ENCODE assay signal across 9 cellular contexts in the genomic region with DNA sequence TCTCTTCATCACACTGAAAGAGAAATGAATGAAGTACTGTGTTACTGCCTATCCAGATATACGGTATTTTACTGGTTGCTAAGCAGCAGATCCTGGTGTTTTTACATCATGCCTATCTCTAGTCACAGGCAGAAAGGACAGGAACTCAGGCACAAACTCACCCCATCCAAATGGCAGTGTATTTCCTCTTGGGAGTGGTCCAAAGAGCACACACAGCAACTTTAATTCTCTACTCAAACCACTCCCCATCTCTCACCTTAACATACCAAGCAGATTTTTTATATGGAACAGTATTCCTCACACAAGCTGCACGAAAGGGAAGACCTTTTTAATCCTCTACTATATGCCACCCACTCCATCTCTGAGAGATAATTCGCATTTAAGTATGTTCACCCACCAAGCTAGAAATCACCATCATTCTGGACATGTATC.
DNase-seq lines count a peak whose midpoint lies in the region; ATAC-seq, FAIRE-seq and TF ChIP-seq lines count a peak whose summit lies in the region.
"Had no signal": no experiment of that assay in that cellular context is flagged by ENCODE, and none has a peak within 500 bp of the region (broad histone marks: within the 10 kb centered on the region; RNA-seq: fewer than 3 reads in every experiment).

No MANE protein-coding gene starts in this region.

- peak overlapping the region; percentile 43 for H3K4me2 ChIP-seq in Loucy (ENCODE audit: low read depth, low read length, poor library complexity, severe bottlenecking)

- no peak overlapping the region for H3K4me3 ChIP-seq in Loucy (ENCODE audit: low read length, poor library complexity, severe bottlenecking)

- H3K9me2 ChIP-seq in Loucy (replicated peaks; ENCODE audit: low read depth, low read length), result no peaks in the 10 kb centered on the region

- no peak overlapping the region for H3K9ac ChIP-seq in Loucy (ENCODE audit: low read depth, low read length, poor library complexity, severe bottlenecking)

- no peaks in the 10 kb centered on the region for H3K27me3 ChIP-seq in Loucy (ENCODE audit: insufficient read depth, low read length, poor library complexity, severe bottlenecking)

- peak; percentile 59 for DNase-seq in medulla oblongata (ENCODE audit: extremely low spot score)
- DNase-seq in NCI-H345 treated with DMSO at 0.1 percent for 48 hours (lab: John Stamatoyannopoulos, UW; ENCODE audit: unreplicated experiment), result no peak
- no peak for DNase-seq in NCI-H82 (lab: John Stamatoyannopoulos, UW)
- no peak for DNase-seq in stimulated activated CD4-positive, alpha-beta T cell treated with anti-CD3 and anti-CD28 coated beads, Interleukin-2, amount 100 ng/mL, for 48 hours
- DNase-seq: NCI-H1436 treated with DMSO at 0.1 percent for 48 hours had no signal

- H2AFZ ChIP-seq in Loucy (ENCODE audit: low read length), result no peak overlapping the region

- no peak for ATAC-seq in HG03342 (IDR thresholded peaks at IDR 0.05; ENCODE audit: unreplicated experiment)

- peaks cover 26% of the 10 kb centered on the region for H3K79me2 ChIP-seq in Loucy (ENCODE audit: insufficient read depth, low read length)

- H3K27ac ChIP-seq in 22Rv1, result peak overlapping the region; percentile 61

- H3K36me3 ChIP-seq in Loucy (ENCODE audit: insufficient read depth, low read length), result no peaks in the 10 kb centered on the region; the same call in 1 of the 2 replicates

- peaks cover 4% of the 10 kb centered on the region for H4K20me1 ChIP-seq in Loucy (ENCODE audit: insufficient read depth, low read length, poor library complexity, severe bottlenecking)

- H3K9me3 ChIP-seq in Loucy (ENCODE audit: insufficient read depth, low read depth, low read length), result no peaks in the 10 kb centered on the region

- no peak for TF ChIP-seq CTCF in 22Rv1 (IDR thresholded peaks at IDR 0.05)
- TF ChIP-seq CTCF in Loucy (conservative IDR thresholded peaks at IDR 0.05; ENCODE audit: low read length), result no peak

- FAIRE-seq in colon (lab: Jason Lieb, UNC), result peak; percentile 68

- 0 out of 2 replicates have a peak, but pooled peaks cover 6% of the 10 kb centered on the region for H3F3A ChIP-seq in Loucy (ENCODE audit: low read depth)

- peaks cover 21% of the 10 kb centered on the region for H3K4me1 ChIP-seq in Loucy (ENCODE audit: insufficient read depth, low read length, poor library complexity, severe bottlenecking)
